In the genomic region with DNA sequence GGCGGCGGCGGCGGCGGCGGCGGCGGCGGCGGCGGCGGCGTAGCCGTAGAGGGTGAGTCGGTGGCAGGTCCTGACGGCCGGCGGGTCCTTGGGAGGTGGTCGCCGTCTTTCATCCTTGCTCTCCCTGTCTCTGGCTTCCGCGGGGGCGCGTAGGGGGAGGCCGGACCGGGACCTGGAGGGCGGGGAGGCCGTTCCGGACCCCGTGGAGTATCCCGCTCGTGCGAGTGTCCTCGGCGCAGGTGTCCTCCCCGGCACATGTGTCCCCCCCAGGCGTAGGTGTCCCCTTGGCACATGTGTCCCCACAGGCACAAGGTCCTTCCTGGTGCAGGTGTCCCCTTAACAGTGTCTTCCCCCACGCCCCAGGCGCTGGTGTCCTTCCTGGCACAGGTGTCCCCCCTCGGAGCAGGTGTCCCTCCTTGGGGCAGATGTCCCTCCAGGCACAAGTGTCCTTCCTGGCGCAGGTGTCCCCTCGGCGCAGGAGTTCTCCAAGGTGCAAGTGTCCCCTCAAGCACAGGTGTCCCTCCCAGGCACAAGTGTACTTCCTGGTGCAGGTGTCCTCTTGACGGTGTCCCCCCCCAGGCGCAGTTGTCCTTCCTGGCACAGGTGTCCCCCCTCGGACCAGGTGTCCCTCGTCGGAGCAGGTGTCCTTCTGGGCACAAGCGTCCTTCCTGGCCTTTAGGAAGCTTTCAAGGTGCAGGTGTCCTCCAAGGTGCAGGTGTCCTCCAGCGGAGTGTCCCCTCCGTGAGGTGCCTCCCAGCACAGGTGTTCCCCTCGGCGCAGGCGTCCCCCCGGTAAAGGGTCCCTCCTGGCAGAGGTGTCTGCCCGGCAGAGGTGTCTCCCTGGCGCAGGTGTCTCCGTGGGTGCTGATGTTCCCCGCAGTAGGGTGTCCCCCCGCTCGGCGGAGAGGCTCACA, we compare ENCODE assay signal across 8 cellular contexts. TPM values are rescaled to one million over a fixed set of nuclear protein-coding genes. Genes with fewer than 3 reads are reported as not detected.
DNase-seq lines count a peak whose midpoint lies in the region; ATAC-seq, FAIRE-seq and TF ChIP-seq lines count a peak whose summit lies in the region.

No MANE protein-coding gene starts in this region.

- H3K27me3 ChIP-seq in pancreas: no peaks in the 10 kb centered on the region

- H3K36me3 ChIP-seq in pancreas: peaks cover 0 to 14% (median 10%) of the 10 kb centered on the region in 3 donors

- peak; percentile 18 for ATAC-seq in GM21576 (IDR thresholded peaks at IDR 0.05; ENCODE audit: unreplicated experiment)
- peak; percentile 22 to 53 (median 41) for ATAC-seq in pancreas
- ATAC-seq in HG02870 (IDR thresholded peaks at IDR 0.05; ENCODE audit: unreplicated experiment): no peak

- peak overlapping the region; percentile 59 to 72 (median 66) for H3K27ac ChIP-seq in pancreas

- H3K27me3 Mint-ChIP-seq in activated T-cell treated with anti-CD3 and anti-CD28 coated beads, Interleukin-2, amount 50 U/mL, for 24 hours: no peaks in the 10 kb centered on the region

- DNase-seq in COR-L47 (lab: John Stamatoyannopoulos, UW) (peak; percentile 34), LNCaP clone FGC (ENCODE audit: low read depth) (no peak), foreskin fibroblast (no peak), pancreas (peak in 4 of 6 donors; percentile 13 to 82 (median 43)), NCI-H2196 treated with DMSO at 0.1 percent for 48 hours (lab: John Stamatoyannopoulos, UW; ENCODE audit: unreplicated experiment) (no peak)
- DNase-seq in activated T-cell treated with anti-CD3 and anti-CD28 coated beads, Interleukin-2, amount 50 U/mL, for 24 hours: no peak

- WGBS in pancreas, 2 donors: 9 to 12% methylated on average over 34 to 62 of the region's 62 CpGs

- intact Hi-C loops in pancreas (cut with DNase I): no loop called here

- peaks cover 47% of the 10 kb centered on the region for H3K4me1 Mint-ChIP-seq in activated T-cell treated with anti-CD3 and anti-CD28 coated beads, Interleukin-2, amount 50 U/mL, for 24 hours (ENCODE audit: low read depth)

- peaks cover 0 to 13% (median 6%) of the 10 kb centered on the region in 3 donors for H3K4me1 ChIP-seq in pancreas

- no peak for TF ChIP-seq CTCF in LNCaP clone FGC (IDR thresholded peaks at IDR 0.05; ENCODE audit: control insufficient read depth, extremely low read depth, insufficient read depth)
- no peak for TF ChIP-seq CTCF in foreskin fibroblast (IDR thresholded peaks at IDR 0.05; ENCODE audit: low read depth, low read length)
- no peak for TF ChIP-seq CTCF in pancreas (IDR thresholded peaks at IDR 0.05)

- H3K27ac Mint-ChIP-seq in activated T-cell treated with anti-CD3 and anti-CD28 coated beads, Interleukin-2, amount 50 U/mL, for 24 hours: peak overlapping the region; percentile 89

- H3K36me3 Mint-ChIP-seq in activated T-cell treated with anti-CD3 and anti-CD28 coated beads, Interleukin-2, amount 50 U/mL, for 24 hours (ENCODE audit: low read depth): peaks cover 51% of the 10 kb centered on the region

- H3K9me3 ChIP-seq in pancreas: no peaks in the 10 kb centered on the region

- H3K9me3 Mint-ChIP-seq in activated T-cell treated with anti-CD3 and anti-CD28 coated beads, Interleukin-2, amount 50 U/mL, for 24 hours: no peaks in the 10 kb centered on the region

- no peak for FAIRE-seq in pancreas (lab: Jason Lieb, UNC)

- H3K4me3 ChIP-seq in LNCaP clone FGC (ENCODE audit: low read depth, low read length): peak overlapping the region; percentile 99
- peak overlapping the region; percentile 95 to 99 for H3K4me3 ChIP-seq in foreskin fibroblast (ENCODE audit: low read depth in 1 of 2, low read length in 2 of 2)
- H3K4me3 ChIP-seq in pancreas: peak overlapping the region; percentile 63 to 98 (median 90)

- H3K4me3 Mint-ChIP-seq in activated T-cell treated with anti-CD3 and anti-CD28 coated beads, Interleukin-2, amount 50 U/mL, for 24 hours: peak overlapping the region; percentile 96

RNA-seq across cellular contexts. Expression of a gene that starts 0.5 kb away (rescaled TPM):
- 10 to 100 TPM; 24.5 to 39.5 (median 38.3) TPM for total RNA-seq in pancreas
- polyA plus RNA-seq in pancreas: 10 to 100 TPM; 64.8 to 71.8 TPM

Comparison
In these comparisons a context has a peak if more than half of its experiments do, and no peak if none do; other contexts are left out.
1. DNase-seq: peak in COR-L47 (single experiment) and pancreas (4 of 6); none in LNCaP clone FGC (single experiment), activated T-cell treated with anti-CD3 and anti-CD28 coated beads, Interleukin-2, amount 50 U/mL, for 24 hours (single experiment), foreskin fibroblast (0 of 2) and NCI-H2196 treated with DMSO at 0.1 percent for 48 hours (single experiment).
2. Peak in every context shown above with its lines, with median percentiles within 50 percentile points of each other: H3K4me3 ChIP-seq.